13 cellular contexts compared by ENCODE assay signal in genomic region chrY:19570999-19571398, GRCh38.
DNase-seq lines count a peak whose midpoint lies in the region; ATAC-seq and TF ChIP-seq lines count a peak whose summit lies in the region.
"Had no signal": no experiment of that assay in that cellular context is flagged by ENCODE, and none has a peak within 500 bp of the region (broad histone marks: within the 10 kb centered on the region; RNA-seq: fewer than 3 reads in every experiment).

No MANE protein-coding gene starts in this region.

- no peaks in the 10 kb centered on the region for H3K9me2 ChIP-seq in GM23248 (ENCODE audit: insufficient read depth)

- H3K4me1 Mint-ChIP-seq in glutamatergic neuron (ENCODE audit: low read depth, unreplicated experiment), result peaks cover 4% of the 10 kb centered on the region

- H3K27me3 Mint-ChIP-seq in glutamatergic neuron (ENCODE audit: unreplicated experiment), result no peaks in the 10 kb centered on the region
- H3K27me3 Mint-ChIP-seq: stimulated activated naive B cell treated with anti-CD40 and anti-IgM and Interleukin-4, amounts not matched to agents 10 μg/mL and 1 μg/mL and 100 μg/mL, for 72 hours had no signal

- H3K4me3 ChIP-seq in GM23248, result no peak overlapping the region
- H3K4me3 ChIP-seq: GM12878, MG63 had no signal

- 0 out of 2 replicates have a peak, but pooled peaks cover 3% of the 10 kb centered on the region for H3F3A ChIP-seq in GM23248 (ENCODE audit: insufficient read depth)

- TF ChIP-seq CTCF in glutamatergic neuron (IDR thresholded peaks at IDR 0.05; ENCODE audit: partially characterized antibody, unreplicated experiment), result no peak

- H3K4me1 ChIP-seq in GM23248 (ENCODE audit: insufficient read depth), result 0 out of 2 replicates have a peak, but pooled peaks cover 9% of the 10 kb centered on the region

- H3K27me3 ChIP-seq in GM23248 (replicated peaks; ENCODE audit: insufficient read depth), result no peaks in the 10 kb centered on the region
- H3K27me3 ChIP-seq: MG63 had no signal

- 100% methylated on average over 2 of the region's 2 CpGs for WGBS in GM23248 (ENCODE audit: low coverage in 1 of 2, low lambda C conversion rate in 2 of 2, missing lambda C conversion rate in 2 of 2), 2 experiments

- peak overlapping the region; percentile 28 for H3K4me3 Mint-ChIP-seq in glutamatergic neuron (ENCODE audit: unreplicated experiment)

- no peaks in the 10 kb centered on the region for H4K20me1 ChIP-seq in GM23248 (ENCODE audit: insufficient read depth)

- no peak overlapping the region for H3K27ac ChIP-seq in GM23248
- H3K27ac ChIP-seq: HL-60 had no signal

- H3K36me3 Mint-ChIP-seq in glutamatergic neuron (ENCODE audit: unreplicated experiment), result no peaks in the 10 kb centered on the region

- peaks cover 81% of the 10 kb centered on the region for H3K79me2 ChIP-seq in GM23248 (ENCODE audit: insufficient read depth)

- H2AFZ ChIP-seq in GM23248, result no peak overlapping the region

- H3K27ac Mint-ChIP-seq in glutamatergic neuron (ENCODE audit: unreplicated experiment), result no peak overlapping the region
- H3K27ac Mint-ChIP-seq: stimulated activated naive B cell treated with anti-CD40 and anti-IgM and Interleukin-4, amounts not matched to agents 10 μg/mL and 1 μg/mL and 100 μg/mL, for 72 hours had no signal

- H3K4me2 ChIP-seq in GM23248 (ENCODE audit: unreplicated experiment), result no peak overlapping the region

- H3K9me3 ChIP-seq in GM23248 (ENCODE audit: low read depth), result no peaks in the 10 kb centered on the region
- H3K9me3 ChIP-seq: MG63 had no signal

- peak; percentile 47 for ATAC-seq in GM19035 (IDR thresholded peaks at IDR 0.05; ENCODE audit: unreplicated experiment)
- ATAC-seq in GM21737 (IDR thresholded peaks at IDR 0.05; ENCODE audit: unreplicated experiment), result peak; percentile 34
- ATAC-seq in HG03571 (IDR thresholded peaks at IDR 0.05; ENCODE audit: unreplicated experiment), result peak; percentile 42
- ATAC-seq: GM12878 had no signal

- no peaks in the 10 kb centered on the region for H3K36me3 ChIP-seq in GM23248 (ENCODE audit: low read depth)

- no peak overlapping the region for H3K9ac ChIP-seq in GM23248

- in situ Hi-C loops in GM23248 (cut with MboI), result loop anchor here (25.0 kb wide), 1 partner anchor 141 kb away; no protein-coding TSS in a partner anchor

- peaks cover 2% of the 10 kb centered on the region for H3K9me3 Mint-ChIP-seq in glutamatergic neuron (ENCODE audit: unreplicated experiment)
- H3K9me3 Mint-ChIP-seq: stimulated activated naive B cell treated with anti-CD40 and anti-IgM and Interleukin-4, amounts not matched to agents 10 μg/mL and 1 μg/mL and 100 μg/mL, for 72 hours had no signal

- DNase-seq in glutamatergic neuron (no peak), AG20443 (ENCODE audit: low spot score) (no peak), GM23248 (no peak), NCI-H1105 treated with DMSO at 0.1 percent for 48 hours (lab: John Stamatoyannopoulos, UW) (no peak)
- DNase-seq: Calu3; MG63; occipital lobe; stimulated activated naive B cell treated with anti-CD40 and anti-IgM and Interleukin-4, amounts not matched to agents 10 μg/mL and 1 μg/mL and 100 μg/mL, for 72 hours had no signal
